ENCODE assay signal across 18 cellular contexts in the genomic region with DNA sequence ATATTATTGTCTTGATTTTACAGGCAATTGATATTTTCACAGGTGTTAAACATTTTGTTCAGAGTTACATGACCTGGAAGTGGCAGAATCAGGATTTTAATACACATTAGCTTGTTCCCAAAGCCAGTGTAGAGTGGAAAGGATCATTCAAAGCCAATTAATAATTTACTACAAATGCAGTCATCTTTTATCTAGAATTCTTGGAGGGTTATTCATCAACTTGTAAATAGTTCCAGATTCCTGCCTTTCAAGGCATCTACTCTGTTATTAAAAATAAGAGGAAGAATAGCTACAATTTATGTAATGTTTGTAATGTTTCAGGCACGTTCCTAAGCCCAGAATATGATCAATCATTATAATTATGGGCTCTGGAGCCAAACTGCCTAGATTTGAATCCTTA.
"Had no signal": no experiment of that assay in that cellular context is flagged by ENCODE, and none has a peak within 500 bp of the region (broad histone marks: within the 10 kb centered on the region; RNA-seq: fewer than 3 reads in every experiment).

No MANE protein-coding gene starts in this region.

- ATAC-seq: heart left ventricle, natural killer cell had no signal

- H3K36me3 Mint-ChIP-seq: activated naive CD4-positive, alpha-beta T cell treated with anti-CD3 and anti-CD28 coated beads, Interleukin-2, amount 50 U/mL, for 24 hours; brain had no signal

- H3K27me3 ChIP-seq: heart left ventricle, right lobe of liver, spleen had no signal

- H3K27ac ChIP-seq: right lobe of liver, spleen had no signal

- H3K36me3 ChIP-seq: heart left ventricle, right lobe of liver, spleen had no signal

- H3K4me1 Mint-ChIP-seq: activated naive CD4-positive, alpha-beta T cell treated with anti-CD3 and anti-CD28 coated beads, Interleukin-2, amount 50 U/mL, for 24 hours; brain; natural killer cell had no signal

- H3K27ac Mint-ChIP-seq: activated naive CD4-positive, alpha-beta T cell treated with anti-CD3 and anti-CD28 coated beads, Interleukin-2, amount 50 U/mL, for 24 hours; brain; dendritic cell treated with granulocyte-macrophage colony-stimulating factor and Interleukin-4, amounts not matched to agents 40 ng/mL and 50 ng/mL, for 4 days; natural killer cell; progenitor cell of endocrine pancreas had no signal

- DNase-seq: activated CD4-positive, alpha-beta T cell treated with anti-CD3 and anti-CD28 coated beads, Interleukin-2, amount 50 U/mL, for 4 hours; activated effector memory CD4-positive, alpha-beta T cell treated with Interleukin-2 at 50 U/mL for 16 hours; activated T-cell treated with anti-CD3 and anti-CD28 coated beads, Interleukin-2, amount 50 U/mL, for 1 hour; erythroblast; foreskin melanocyte; heart left ventricle; kidney; natural killer cell; right lobe of liver; spleen; stimulated activated CD4-positive, alpha-beta T cell treated with anti-CD3 and anti-CD28 coated beads, Interleukin-1b, Interleukin-23, amount 100 ng/mL, for 48 hours; stimulated activated naive CD4-positive, alpha-beta T cell; substantia nigra; trophoblast cell had no signal

- H3K4me3 ChIP-seq: heart left ventricle, right lobe of liver, spleen had no signal

- H3K4me1 ChIP-seq: right lobe of liver, spleen had no signal

- H3K4me3 Mint-ChIP-seq: activated naive CD4-positive, alpha-beta T cell treated with anti-CD3 and anti-CD28 coated beads, Interleukin-2, amount 50 U/mL, for 24 hours; brain; dendritic cell treated with granulocyte-macrophage colony-stimulating factor and Interleukin-4, amounts not matched to agents 40 ng/mL and 50 ng/mL, for 4 days; natural killer cell had no signal

- H3K27me3 Mint-ChIP-seq: activated naive CD4-positive, alpha-beta T cell treated with anti-CD3 and anti-CD28 coated beads, Interleukin-2, amount 50 U/mL, for 24 hours; brain; dendritic cell treated with granulocyte-macrophage colony-stimulating factor and Interleukin-4, amounts not matched to agents 40 ng/mL and 50 ng/mL, for 4 days; progenitor cell of endocrine pancreas had no signal

- H3K9me3 ChIP-seq: right lobe of liver had no signal
